Comparison of ENCODE assay signal across 14 cellular contexts in genomic region chr4:151322161-151322560, GRCh38. TPM values are rescaled to one million over a fixed set of nuclear protein-coding genes. Genes with fewer than 3 reads are reported as not detected.
A peak's percentile ranks its signal among the peaks of the same experiment; 100 is the strongest.
DNase-seq lines count a peak whose midpoint lies in the region; ATAC-seq, FAIRE-seq and TF ChIP-seq lines count a peak whose summit lies in the region.
"Not testable (repeated sequence)": the region's sequence is repeated elsewhere in the genome, so short reads cannot be mapped to it uniquely, and the experiment has no call there.
"Had no signal": no experiment of that assay in that cellular context is flagged by ENCODE, and none has a peak within 500 bp of the region (broad histone marks: within the 10 kb centered on the region; RNA-seq: fewer than 3 reads in every experiment).

No MANE protein-coding gene starts in this region.

- not testable (repeated sequence) for H3K27me3 Mint-ChIP-seq in endodermal cell (ENCODE audit: insufficient read depth)

- H3K9ac ChIP-seq in endodermal cell (ENCODE audit: extremely low read depth, low read length, poor library complexity, severe bottlenecking); rectal smooth muscle tissue (ENCODE audit: low read length): not testable (repeated sequence)
- H3K9ac ChIP-seq in HepG2 (ENCODE audit: insufficient read depth, low read depth, low read length): peak overlapping the region; percentile 99

- WGBS in endodermal cell (ENCODE audit: insufficient coverage in 1 of 2, insufficient read length in 1 of 2), 2 experiments: 75 to 99% methylated on average over 1 to 4 of the region's 4 CpGs
- 86% methylated on average over 4 of the region's 4 CpGs for WGBS in HepG2 (ENCODE audit: low lambda C conversion rate)
- WGBS in thyroid gland, 2 donors: 29 to 46% methylated on average over 4 of the region's 4 CpGs

- not testable (repeated sequence) for H3K27ac Mint-ChIP-seq in endodermal cell

- in situ Hi-C loops in HepG2 (cut with HindIII; ENCODE audit: extremely low pct_ligation_motif_present, low pct_unique_long_range_greater_than_20kb): not testable (repeated sequence)

- peaks cover 37% of the 10 kb centered on the region for H3K4me1 Mint-ChIP-seq in endodermal cell

- DNase-seq in COLO668 (lab: John Stamatoyannopoulos, UW; ENCODE audit: unreplicated experiment) (peak; percentile 7), thyroid gland (peak; percentile 86 to 87)
- not testable (repeated sequence) for DNase-seq in HEK293T (ENCODE audit: extremely low spot score); endodermal cell; left ventricle myocardium inferior; HepG2 (ENCODE audit: low spot score)

- TF ChIP-seq RAD21 in HepG2 (CRISPR knock-in tag; IDR thresholded peaks at IDR 0.05): not testable (repeated sequence)

- TF ChIP-seq EP300 in HepG2 (IDR thresholded peaks at IDR 0.05; ENCODE audit: low read depth in 2 of 2, low read length in 2 of 2); HepG2 (CRISPR knock-in tag; IDR thresholded peaks at IDR 0.05; ENCODE audit: borderline replicate concordance): not testable (repeated sequence)

- POLR2A ChIA-PET in HEK293T (lab: Yijun Ruan, JAX); HepG2 (lab: Yijun Ruan, JAX): not testable (repeated sequence)

- not testable (repeated sequence) for H3K9me3 Mint-ChIP-seq in endodermal cell

- H3K27me3 ChIP-seq in endodermal cell (ENCODE audit: control insufficient read depth, insufficient read depth, low read length, poor library complexity, severe bottlenecking); left ventricle myocardium inferior (ENCODE audit: low read depth); HepG2 (ENCODE audit: control insufficient read depth in 1 of 2, insufficient read depth in 2 of 2, low read length in 2 of 2); rectal smooth muscle tissue (ENCODE audit: control insufficient read depth, insufficient read depth, low read length); thyroid gland: not testable (repeated sequence)

- CTCF ChIA-PET in HEK293T (lab: Yijun Ruan, JAX): interaction anchor here (0.6 to 0.7 kb wide), 2 partner anchors 48 to 157 kb away, joined by 4 to 5 read pairs; no protein-coding TSS in a partner anchor
- CTCF ChIA-PET in HepG2 (lab: Yijun Ruan, JAX; ENCODE audit: low intra/inter-chr PET ratio, low total read pairs): not testable (repeated sequence)

- intact Hi-C loops in left ventricle myocardium inferior (cut with micrococcal nuclease); thyroid gland (cut with DNase I): not testable (repeated sequence)
- intact Hi-C loops in HepG2 (cut with micrococcal nuclease; ENCODE audit: unreplicated experiment): loop anchor here (1.0 to 5.0 kb wide), 2 partner anchors 22 to 45 kb away; partner anchors contain the start of gene PRSS48

- not testable (repeated sequence) for H2AFZ ChIP-seq in HepG2 (ENCODE audit: low read length)

- not testable (repeated sequence) for H3K36me3 ChIP-seq in endodermal cell (ENCODE audit: control insufficient read depth, insufficient read depth, low read length); left ventricle myocardium inferior; rectal smooth muscle tissue (ENCODE audit: control insufficient read depth, insufficient read depth, low read length); thyroid gland
- peaks cover 0 to 19% of the 10 kb centered on the region in 2 experiments for H3K36me3 ChIP-seq in HepG2 (replicated peaks in 1 of 2; ENCODE audit: control insufficient read depth in 1 of 2, insufficient read depth in 2 of 2, low read length in 2 of 2)

- not testable (repeated sequence) for FAIRE-seq in HepG2 (lab: Jason Lieb, UNC)

- peak overlapping the region; percentile 86 for H3K4me2 ChIP-seq in HepG2 (ENCODE audit: low read depth, low read length)

- H3K36me3 Mint-ChIP-seq in endodermal cell (ENCODE audit: low read depth): not testable (repeated sequence)

- H3K27ac ChIP-seq in VCaP: peak overlapping the region; percentile 94
- H3K27ac ChIP-seq in endodermal cell (ENCODE audit: low read depth, low read length): not testable (repeated sequence)
- H3K27ac ChIP-seq in left ventricle myocardium inferior (replicated peaks): peak overlapping the region; percentile 94
- H3K27ac ChIP-seq in HepG2 (ENCODE audit: extremely low read length, insufficient read depth, low read length): peak overlapping the region; percentile 100
- peak overlapping the region; percentile 53 for H3K27ac ChIP-seq in rectal smooth muscle tissue (ENCODE audit: low read depth, low read length)
- H3K27ac ChIP-seq in thyroid gland: peak overlapping the region; percentile 77 to 88 (median 81)

- H3K4me1 ChIP-seq in endodermal cell (ENCODE audit: control insufficient read depth, insufficient read depth, low read length); rectal smooth muscle tissue (ENCODE audit: control insufficient read depth, insufficient read depth, low read length): not testable (repeated sequence)
- H3K4me1 ChIP-seq in left ventricle myocardium inferior: peaks cover 89% of the 10 kb centered on the region
- H3K4me1 ChIP-seq in HepG2 (ENCODE audit: insufficient read depth, low read length): peaks cover 67% of the 10 kb centered on the region
- H3K4me1 ChIP-seq in thyroid gland: peaks cover 25 to 32% of the 10 kb centered on the region in 2 donors

- H3K9me3 ChIP-seq in endodermal cell (ENCODE audit: control insufficient read depth, low read length); left ventricle myocardium inferior (replicated peaks); HepG2 (ENCODE audit: low read length); thyroid gland: not testable (repeated sequence)

- H4K20me1 ChIP-seq in HepG2 (ENCODE audit: insufficient read depth, low read length): peaks cover 35% of the 10 kb centered on the region

- not testable (repeated sequence) for ATAC-seq in HepG2

- BruUV-seq in HepG2 (replicated peaks; lab: Mats Ljungman, UMichigan): not testable (repeated sequence)

- peak overlapping the region; percentile 21 for H3K4me3 Mint-ChIP-seq in endodermal cell

- H3K79me2 ChIP-seq in HepG2 (ENCODE audit: insufficient read depth, low read length): peaks cover 71% of the 10 kb centered on the region

- not testable (repeated sequence) for TF ChIP-seq CTCF in VCaP (conservative IDR thresholded peaks at IDR 0.05); endodermal cell (conservative IDR thresholded peaks at IDR 0.05); left ventricle myocardium inferior (IDR thresholded peaks at IDR 0.05; ENCODE audit: borderline replicate concordance); HepG2 (CRISPR knock-in tag; IDR thresholded peaks at IDR 0.05); thyroid gland (IDR thresholded peaks at IDR 0.05)

- TF ChIP-seq POLR2A in HepG2 (IDR thresholded peaks at IDR 0.05; ENCODE audit: insufficient read depth in 1 of 2, low read depth in 2 of 2, low read length in 2 of 2); thyroid gland (IDR thresholded peaks at IDR 0.05): not testable (repeated sequence)

- H3K4me3 ChIP-seq in endodermal cell (ENCODE audit: low read length): peak overlapping the region; percentile 90
- peak overlapping the region; percentile 77 for H3K4me3 ChIP-seq in left ventricle myocardium inferior
- H3K4me3 ChIP-seq in HepG2 (replicated peaks in 1 of 3; ENCODE audit: insufficient read depth in 1 of 3, low read depth in 2 of 3, low read length in 3 of 3): peak overlapping the region; percentile 80 to 84 (median 83)
- H3K4me3 ChIP-seq in rectal smooth muscle tissue (ENCODE audit: low read length); thyroid gland (replicated peaks in 1 of 3): not testable (repeated sequence)

RNA-seq across cellular contexts. Expression of gene SH3D19, which starts 3.2 kb away (rescaled TPM):
- 10 to 100 TPM; 48.8 to 55.6 TPM for total RNA-seq in endodermal cell
- polyA plus RNA-seq in endodermal cell (2013, experiment 1 of 2): 22.1 TPM
- polyA plus RNA-seq in endodermal cell (2013, experiment 2 of 2): 22.5 TPM
- total RNA-seq in left ventricle myocardium inferior: 121 TPM
- total RNA-seq in HepG2 (2016; rRNA removed; fragmentation: Illumina TruSeq; extraction: Trizol): 31.2 and 34.4 TPM in 2 replicates
- 10.0 and 11.1 TPM in 2 replicates for total RNA-seq in HepG2 (2016; cell fraction: cytosol; rRNA removed; fragmentation: Illumina TruSeq; extraction: Trizol; ENCODE audit: low read depth)
- total RNA-seq in HepG2 (2016; cell fraction: insoluble cytoplasmic fraction; rRNA removed; fragmentation: Illumina TruSeq; extraction: Trizol): 29.9 and 30.5 TPM in 2 replicates
- 23.5 and 24.8 TPM in 2 replicates for total RNA-seq in HepG2 (2016; cell fraction: membrane; rRNA removed; fragmentation: Illumina TruSeq; extraction: Trizol)
- 35.1 and 41.5 TPM in 2 replicates for total RNA-seq in HepG2 (2016; cell fraction: nucleus; rRNA removed; fragmentation: Illumina TruSeq; extraction: Trizol)
- polyA plus RNA-seq in HepG2 (2011; rRNA removed): 36.4 and 38.0 TPM in 2 replicates
- 16.2 and 23.4 TPM in 2 replicates for polyA plus RNA-seq in HepG2 (2011; cell fraction: cytosol; rRNA removed)
- 45.0 and 62.0 TPM in 2 replicates for polyA plus RNA-seq in HepG2 (2011; cell fraction: nucleus; rRNA removed)
- polyA plus RNA-seq in HepG2 (2012): 51.3 and 74.6 TPM in 2 replicates
- polyA plus RNA-seq in HepG2 (2016; cell fraction: cytosol; fragmentation: Illumina TruSeq; extraction: Trizol; ENCODE audit: low read depth): 2.9 and 3.0 TPM in 2 replicates
- 35.7 and 40.1 TPM in 2 replicates for polyA plus RNA-seq in HepG2 (2016; cell fraction: insoluble cytoplasmic fraction; fragmentation: Illumina TruSeq; extraction: Trizol; ENCODE audit: low read depth)
- 11.6 and 12.8 TPM in 2 replicates for polyA plus RNA-seq in HepG2 (2016; cell fraction: membrane; fragmentation: Illumina TruSeq; extraction: Trizol; ENCODE audit: low read depth)
- polyA plus RNA-seq in HepG2 (2016; cell fraction: nucleus; fragmentation: Illumina TruSeq; extraction: Trizol; ENCODE audit: insufficient read depth, low read depth): 49.0 and 51.0 TPM in 2 replicates
- polyA minus RNA-seq in HepG2 (2011; rRNA and poly(A)+ RNA removed; ENCODE audit: low replicate concordance): 14.5 and 52.0 TPM in 2 replicates
- 39.4 and 42.6 TPM in 2 replicates for polyA minus RNA-seq in HepG2 (2011; cell fraction: cytosol; rRNA and poly(A)+ RNA removed)
- polyA minus RNA-seq in HepG2 (2011; cell fraction: nucleus; rRNA and poly(A)+ RNA removed): 112 and 125 TPM in 2 replicates
- 100 to 1,000 TPM in 3 of 4 donors, 10 to 100 TPM in 1; 82.0 to 143 (median 113) TPM for total RNA-seq in thyroid gland

RNA-seq across cellular contexts. Expression of gene PRSS48, which starts 45.2 kb away (rescaled TPM):
- total RNA-seq in endodermal cell: not detected
- not detected for polyA plus RNA-seq in endodermal cell (2013, experiment 1 of 2)
- not detected for polyA plus RNA-seq in endodermal cell (2013, experiment 2 of 2)
- not detected for total RNA-seq in left ventricle myocardium inferior
- not detected in 2 replicates for total RNA-seq in HepG2 (2016; rRNA removed; fragmentation: Illumina TruSeq; extraction: Trizol)
- not detected in 2 replicates for total RNA-seq in HepG2 (2016; cell fraction: cytosol; rRNA removed; fragmentation: Illumina TruSeq; extraction: Trizol; ENCODE audit: low read depth)
- not detected in 2 replicates for total RNA-seq in HepG2 (2016; cell fraction: insoluble cytoplasmic fraction; rRNA removed; fragmentation: Illumina TruSeq; extraction: Trizol)
- total RNA-seq in HepG2 (2016; cell fraction: membrane; rRNA removed; fragmentation: Illumina TruSeq; extraction: Trizol): not detected in 2 replicates
- total RNA-seq in HepG2 (2016; cell fraction: nucleus; rRNA removed; fragmentation: Illumina TruSeq; extraction: Trizol): not detected in 2 replicates
- polyA plus RNA-seq in HepG2 (2011; rRNA removed): not detected in 2 replicates
- not detected in 2 replicates for polyA plus RNA-seq in HepG2 (2011; cell fraction: cytosol; rRNA removed)
- polyA plus RNA-seq in HepG2 (2011; cell fraction: nucleus; rRNA removed): not detected in 2 replicates
- 0.34 TPM in 1 of 2 replicates, not detected in the other for polyA plus RNA-seq in HepG2 (2012)
- polyA plus RNA-seq in HepG2 (2016; cell fraction: cytosol; fragmentation: Illumina TruSeq; extraction: Trizol; ENCODE audit: low read depth): not detected in 2 replicates
- polyA plus RNA-seq in HepG2 (2016; cell fraction: insoluble cytoplasmic fraction; fragmentation: Illumina TruSeq; extraction: Trizol; ENCODE audit: low read depth): not detected in 2 replicates
- not detected in 2 replicates for polyA plus RNA-seq in HepG2 (2016; cell fraction: membrane; fragmentation: Illumina TruSeq; extraction: Trizol; ENCODE audit: low read depth)
- polyA plus RNA-seq in HepG2 (2016; cell fraction: nucleus; fragmentation: Illumina TruSeq; extraction: Trizol; ENCODE audit: insufficient read depth, low read depth): not detected in 2 replicates
- polyA minus RNA-seq in HepG2 (2011; rRNA and poly(A)+ RNA removed; ENCODE audit: low replicate concordance): not detected in 2 replicates
- polyA minus RNA-seq in HepG2 (2011; cell fraction: cytosol; rRNA and poly(A)+ RNA removed): not detected in 2 replicates
- not detected in 2 replicates for polyA minus RNA-seq in HepG2 (2011; cell fraction: nucleus; rRNA and poly(A)+ RNA removed)
- not detected for total RNA-seq in thyroid gland
- total RNA-seq: A172; CD4-positive, alpha-beta T cell; GM23248; K562; Right ventricle myocardium inferior had no signal
- polyA plus RNA-seq: BJ, GM23248, K562 had no signal
